ENCODE assay signal across 8 cellular contexts in genomic region chr1:153510984-153511410, GRCh38. TPM values are rescaled to one million over a fixed set of nuclear protein-coding genes. Genes with fewer than 3 reads are reported as not detected.
DNase-seq lines count a peak whose midpoint lies in the region; ATAC-seq and TF ChIP-seq lines count a peak whose summit lies in the region.

No MANE protein-coding gene starts in this region.

- no peak overlapping the region for H3K27ac ChIP-seq in right lobe of liver

- H3K27me3 ChIP-seq in right lobe of liver = no peaks in the 10 kb centered on the region

- H3K4me3 ChIP-seq in choroid plexus epithelial cell (ENCODE audit: low read depth, low read length) (no peak overlapping the region), right lobe of liver (no peak overlapping the region)

- H3K36me3 ChIP-seq in right lobe of liver = no peaks in the 10 kb centered on the region

- peak in 11 of 14 donors; percentile 12 to 64 (median 46) for DNase-seq in C1 segment of cervical spinal cord (lab: John Stamatoyannopoulos, UW)
- peak; percentile 76 for DNase-seq in HCEC 1CT
- DNase-seq in NCI-H510A treated with DMSO at 0.1 percent for 48 hours (lab: John Stamatoyannopoulos, UW) = peak; percentile 86
- peak; percentile 87 for DNase-seq in activated CD4-positive, alpha-beta T cell treated with anti-CD3 and anti-CD28 coated beads for 48 hours
- peak; percentile 83 for DNase-seq in choroid plexus epithelial cell (ENCODE audit: low read depth)
- DNase-seq in right lobe of liver = peak; percentile 80 to 84 (median 83)
- DNase-seq in stimulated activated CD8-positive, alpha-beta memory T cell treated with anti-CD3 and anti-CD28 coated beads, Interleukin-12 subunit alpha, Interleukin-12 subunit beta, amount 100 ng/mL, for 1 hour (ENCODE audit: low read depth) = peak; percentile 64

- 0% methylated on average over 1 of the region's 7 CpGs for WGBS in right lobe of liver (ENCODE audit: insufficient coverage, low coverage, low lambda C conversion rate, missing lambda C conversion rate)

- intact Hi-C loops in right lobe of liver (cut with DNase I) = loop anchor here (5.0 to 10.0 kb wide), 2 partner anchors 54 to 56 kb away; partner anchors contain the start of gene S100A2 (in 2 of the 2)

- ATAC-seq in right lobe of liver (peak; percentile 80 to 90 (median 86)), HG02642 (IDR thresholded peaks at IDR 0.05; ENCODE audit: poor library complexity, unreplicated experiment) (no peak)

- no peaks in the 10 kb centered on the region for H3K9me3 ChIP-seq in right lobe of liver

- H3K4me1 ChIP-seq in right lobe of liver = peaks cover 0 to 8% (median 2%) of the 10 kb centered on the region in 4 donors

- TF ChIP-seq CTCF in choroid plexus epithelial cell (conservative IDR thresholded peaks at IDR 0.05; ENCODE audit: low read depth, low read length) = peak; percentile 98
- TF ChIP-seq CTCF in right lobe of liver (IDR thresholded peaks at IDR 0.05) = peak; percentile 78 to 90 (median 83)

- no peak for TF ChIP-seq POLR2A in right lobe of liver (IDR thresholded peaks at IDR 0.05)

RNA-seq across cellular contexts. Expression of gene S100A6, which starts 24.8 kb away (rescaled TPM):
- total RNA-seq in right lobe of liver = 10 to 100 TPM in 5 of 6 experiments, 1 to 10 TPM in 1; 6.6 to 24.0 (median 12.0) TPM

RNA-seq across cellular contexts. Expression of gene S100A5, which starts 29.7 kb away (rescaled TPM):
- total RNA-seq in right lobe of liver = not detected

RNA-seq across cellular contexts. Expression of gene S100A4, which starts 34.6 kb away (rescaled TPM):
- total RNA-seq in right lobe of liver = 10 to 100 TPM in 4 of 6 experiments, 1 to 10 TPM in 2; 7.6 to 21.6 (median 14.0) TPM

RNA-seq across cellular contexts. Expression of gene S100A3, which starts 38.1 kb away (rescaled TPM):
- under 1 TPM in 1 of 6 experiments, not detected in 5; 0.29 TPM for total RNA-seq in right lobe of liver

RNA-seq across cellular contexts. Expression of gene S100A7, which starts 50.5 kb away (rescaled TPM):
- not detected for total RNA-seq in right lobe of liver
